In the genomic region with DNA sequence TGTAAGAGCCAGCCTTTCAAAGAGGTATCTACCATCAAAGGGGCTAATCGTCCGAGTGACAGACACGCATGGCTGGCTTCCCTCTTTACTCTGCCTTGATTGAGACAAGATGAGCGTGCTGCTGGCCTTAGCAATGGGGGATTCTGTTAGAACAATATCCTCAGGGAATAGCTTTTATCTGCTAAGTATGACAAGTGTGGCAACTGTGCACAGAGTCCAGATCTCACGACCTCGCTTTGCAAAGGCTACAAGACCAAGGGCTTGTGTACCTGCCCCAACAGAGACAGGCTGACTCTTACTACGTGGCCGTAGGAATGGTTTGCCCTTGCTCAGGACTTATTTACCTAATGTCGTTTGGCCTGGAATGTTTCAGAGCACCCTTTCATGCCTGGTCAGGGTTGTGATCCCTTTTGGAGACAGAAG, we compare ENCODE assay signal across 15 cellular contexts.
DNase-seq lines count a peak whose midpoint lies in the region; ATAC-seq and TF ChIP-seq lines count a peak whose summit lies in the region.
"Had no signal": no experiment of that assay in that cellular context is flagged by ENCODE, and none has a peak within 500 bp of the region (broad histone marks: within the 10 kb centered on the region; RNA-seq: fewer than 3 reads in every experiment).

No MANE protein-coding gene starts in this region.

- DNase-seq in ELF-1 (ENCODE audit: low read depth, low spot score) (peak; percentile 27), SK-N-DZ (ENCODE audit: low spot score) (peak; percentile 95), left kidney (ENCODE audit: low read depth, low spot score) (peak; percentile 79), progenitor cell of endocrine pancreas (ENCODE audit: low spot score, unreplicated experiment) (no peak), esophagus muscularis mucosa (ENCODE audit: extremely low spot score) (no peak)
- no peak for DNase-seq in activated T-cell treated with anti-CD3 and anti-CD28 coated beads, Interleukin-2, amount 50 U/mL, for 1 hour
- DNase-seq: CD8-positive, alpha-beta T cell; DMS79 treated with DMSO at 0.1 percent for 48 hours; NCI-H2029 treated with DMSO at 0.1 percent for 48 hours; NCI-H524; PC-9 had no signal

- no peaks in the 10 kb centered on the region for H3K36me3 ChIP-seq in esophagus muscularis mucosa
- H3K36me3 ChIP-seq: HAP-1 had no signal

- no peak overlapping the region for H3K27ac ChIP-seq in esophagus muscularis mucosa (replicated peaks in 1 of 4)
- H3K27ac ChIP-seq: HL-60, PC-9 had no signal

- no peaks in the 10 kb centered on the region for H3K9me3 ChIP-seq in esophagus muscularis mucosa
- H3K9me3 ChIP-seq: HAP-1 had no signal

- H3K4me1 Mint-ChIP-seq in progenitor cell of endocrine pancreas (ENCODE audit: low read depth) = peaks cover 15% of the 10 kb centered on the region
- H3K4me1 Mint-ChIP-seq: B cell had no signal

- no peak for TF ChIP-seq EP300 in esophagus muscularis mucosa (IDR thresholded peaks at IDR 0.05)

- WGBS in esophagus muscularis mucosa = 91% methylated on average over 9 of the region's 9 CpGs

- H3K27ac Mint-ChIP-seq in progenitor cell of endocrine pancreas = peak overlapping the region; percentile 66
- H3K27ac Mint-ChIP-seq: B cell; CD8-positive, alpha-beta T cell had no signal

- TF ChIP-seq POLR2A in esophagus muscularis mucosa (IDR thresholded peaks at IDR 0.05; ENCODE audit: low read depth) = no peak

- H3K4me1 ChIP-seq in esophagus muscularis mucosa = peaks cover 0 to 7% (median under 1%) of the 10 kb centered on the region in 4 donors
- H3K4me1 ChIP-seq: HAP-1 had no signal

- no peaks in the 10 kb centered on the region for H3K9me3 Mint-ChIP-seq in progenitor cell of endocrine pancreas (ENCODE audit: low read depth)
- H3K9me3 Mint-ChIP-seq: CD8-positive, alpha-beta T cell had no signal

- no peaks in the 10 kb centered on the region for H3K27me3 Mint-ChIP-seq in progenitor cell of endocrine pancreas

- TF ChIP-seq CTCF in progenitor cell of endocrine pancreas (IDR thresholded peaks at IDR 0.05; ENCODE audit: unreplicated experiment) = no peak
- TF ChIP-seq CTCF in esophagus muscularis mucosa (IDR thresholded peaks at IDR 0.05) = no peak

- no peaks in the 10 kb centered on the region for H3K27me3 ChIP-seq in esophagus muscularis mucosa

- no peak overlapping the region for H3K4me3 Mint-ChIP-seq in progenitor cell of endocrine pancreas (ENCODE audit: low read depth)
- H3K4me3 Mint-ChIP-seq: B cell; CD8-positive, alpha-beta T cell had no signal

- no peaks in the 10 kb centered on the region for H3K36me3 Mint-ChIP-seq in progenitor cell of endocrine pancreas (ENCODE audit: insufficient read depth)
- H3K36me3 Mint-ChIP-seq: CD8-positive, alpha-beta T cell had no signal

- intact Hi-C loops in esophagus muscularis mucosa (cut with DNase I) = no loop called here

- no peak for ATAC-seq in GM21723 (IDR thresholded peaks at IDR 0.05; ENCODE audit: unreplicated experiment)
- ATAC-seq: CD8-positive, alpha-beta T cell had no signal

- no peak overlapping the region for H3K4me3 ChIP-seq in esophagus muscularis mucosa
- H3K4me3 ChIP-seq: HAP-1, PC-9 had no signal

Comparison
In these comparisons a context has a peak if more than half of its experiments do, and no peak if none do; other contexts are left out.
1. DNase-seq: peak in ELF-1 (single experiment), SK-N-DZ (single experiment) and left kidney (single experiment); none in progenitor cell of endocrine pancreas (single experiment), esophagus muscularis mucosa (single experiment) and activated T-cell treated with anti-CD3 and anti-CD28 coated beads, Interleukin-2, amount 50 U/mL, for 1 hour (single experiment).